ENCODE assay signal across 14 cellular contexts in the genomic region with DNA sequence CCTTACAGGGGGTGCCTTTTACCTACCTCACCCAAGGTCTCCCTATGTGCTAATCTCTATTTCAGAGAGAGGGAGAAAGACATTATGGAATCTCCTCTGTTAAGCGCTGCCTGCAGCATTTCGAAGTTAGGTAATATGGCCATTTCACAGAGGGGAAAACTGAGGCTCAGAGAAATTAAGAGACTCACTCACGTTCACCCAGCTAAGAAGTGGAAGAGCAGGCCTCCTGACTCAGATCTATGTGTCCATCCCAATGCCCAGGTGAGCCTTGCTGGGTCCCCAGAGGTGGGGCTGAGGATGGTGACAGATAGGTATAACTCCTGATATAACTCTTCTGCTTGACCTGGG.
DNase-seq lines count a peak whose midpoint lies in the region; TF ChIP-seq lines count a peak whose summit lies in the region.
"Had no signal": no experiment of that assay in that cellular context is flagged by ENCODE, and none has a peak within 500 bp of the region (broad histone marks: within the 10 kb centered on the region; RNA-seq: fewer than 3 reads in every experiment).

No MANE protein-coding gene starts in this region.

- peaks cover 4% of the 10 kb centered on the region for H3K9me3 Mint-ChIP-seq in endodermal cell

- 97 to 100% methylated on average over 1 to 3 of the region's 3 CpGs for WGBS in endodermal cell (ENCODE audit: insufficient coverage in 1 of 2, insufficient read length in 1 of 2), 2 experiments
- WGBS in suprapubic skin = 85% methylated on average over 3 of the region's 3 CpGs

- in situ Hi-C loops in brain microvascular endothelial cell (cut with HindIII; ENCODE audit: low pct_ligation_motif_present, low sequenced_read_pairs) = no loop called here

- peaks cover 10% of the 10 kb centered on the region for H3K27me3 Mint-ChIP-seq in endodermal cell (ENCODE audit: insufficient read depth)
- H3K27me3 Mint-ChIP-seq: activated naive CD8-positive, alpha-beta T cell had no signal

- H3K36me3 ChIP-seq in Peyer's patch = no peaks in the 10 kb centered on the region
- H3K36me3 ChIP-seq in endodermal cell (ENCODE audit: control insufficient read depth, insufficient read depth, low read length) = no peaks in the 10 kb centered on the region
- no peaks in the 10 kb centered on the region for H3K36me3 ChIP-seq in muscle layer of duodenum (ENCODE audit: control insufficient read depth in 1 of 2, insufficient read depth in 2 of 2, low read length in 2 of 2)
- H3K36me3 ChIP-seq in suprapubic skin = no peaks in the 10 kb centered on the region
- H3K36me3 ChIP-seq in brain microvascular endothelial cell (replicated peaks) = no peaks in the 10 kb centered on the region
- H3K36me3 ChIP-seq: BLaER1, MG63 had no signal

- no peak overlapping the region for H3K4me3 Mint-ChIP-seq in endodermal cell
- H3K4me3 Mint-ChIP-seq: activated naive CD8-positive, alpha-beta T cell had no signal

- H3K9me3 ChIP-seq in Peyer's patch (no peaks in the 10 kb centered on the region), endodermal cell (ENCODE audit: control insufficient read depth, low read length) (peaks cover 8% of the 10 kb centered on the region), muscle layer of duodenum (ENCODE audit: control insufficient read depth in 1 of 2, low read length in 2 of 2) (peaks cover 0 to 3% of the 10 kb centered on the region in 2 donors), suprapubic skin (no peaks in the 10 kb centered on the region)
- H3K9me3 ChIP-seq: BLaER1 had no signal

- H3K4me1 ChIP-seq in Peyer's patch = peaks cover 0 to 22% (median 0%) of the 10 kb centered on the region in 4 donors
- peaks cover 7% of the 10 kb centered on the region for H3K4me1 ChIP-seq in endodermal cell (ENCODE audit: control insufficient read depth, insufficient read depth, low read length)
- H3K4me1 ChIP-seq in muscle layer of duodenum (ENCODE audit: control insufficient read depth in 1 of 2, insufficient read depth in 2 of 2, low read length in 2 of 2) = peaks cover 8 to 46% of the 10 kb centered on the region in 2 donors
- peaks cover 71% of the 10 kb centered on the region for H3K4me1 ChIP-seq in suprapubic skin
- H3K4me1 ChIP-seq: BLaER1, foreskin keratinocyte had no signal

- peak overlapping the region; percentile 55 for H3K9ac ChIP-seq in endodermal cell (ENCODE audit: extremely low read depth, low read length, poor library complexity, severe bottlenecking)
- H3K9ac ChIP-seq: BLaER1 had no signal

- DNase-seq in Peyer's patch (no peak), endodermal cell (no peak), suprapubic skin (ENCODE audit: low spot score in 2 of 2) (no peak), brain microvascular endothelial cell (no peak), NCI-H128 (lab: John Stamatoyannopoulos, UW; ENCODE audit: unreplicated experiment) (no peak), inferior parietal cortex (ENCODE audit: extremely low spot score) (no peak), DMS 273 treated with DMSO at 0.1 percent for 48 hours (lab: John Stamatoyannopoulos, UW) (no peak)
- DNase-seq: foreskin keratinocyte; GOT3; MG63; NK-92 treated with Interleukin-12 subunit alpha and Interleukin-12 subunit beta, amount 100 ng/mL, for 24 hours had no signal

- H3K4me3 ChIP-seq in Peyer's patch (no peak overlapping the region), endodermal cell (ENCODE audit: low read length) (no peak overlapping the region), muscle layer of duodenum (ENCODE audit: low read depth in 1 of 2, low read length in 2 of 2) (no peak overlapping the region), suprapubic skin (no peak overlapping the region), brain microvascular endothelial cell (ENCODE audit: low read depth, low read length) (no peak overlapping the region)
- H3K4me3 ChIP-seq: BLaER1, MG63 had no signal

- TF ChIP-seq POLR2A in Peyer's patch (IDR thresholded peaks at IDR 0.05) = no peak
- no peak for TF ChIP-seq POLR2A in suprapubic skin (IDR thresholded peaks at IDR 0.05)

- no peaks in the 10 kb centered on the region for H3K27me3 ChIP-seq in Peyer's patch
- H3K27me3 ChIP-seq in endodermal cell (ENCODE audit: control insufficient read depth, insufficient read depth, low read length, poor library complexity, severe bottlenecking) = no peaks in the 10 kb centered on the region
- H3K27me3 ChIP-seq in muscle layer of duodenum (ENCODE audit: low read depth, low read length) = no peaks in the 10 kb centered on the region
- no peaks in the 10 kb centered on the region for H3K27me3 ChIP-seq in suprapubic skin
- no peaks in the 10 kb centered on the region for H3K27me3 ChIP-seq in brain microvascular endothelial cell (replicated peaks)
- H3K27me3 ChIP-seq: BLaER1, MG63 had no signal

- H3K27ac Mint-ChIP-seq in endodermal cell = peak overlapping the region; percentile 95
- H3K27ac Mint-ChIP-seq: activated naive CD8-positive, alpha-beta T cell had no signal

- peaks cover 14% of the 10 kb centered on the region for H3K4me1 Mint-ChIP-seq in endodermal cell

- no peak for TF ChIP-seq CTCF in Peyer's patch (IDR thresholded peaks at IDR 0.05)
- no peak for TF ChIP-seq CTCF in endodermal cell (conservative IDR thresholded peaks at IDR 0.05)
- no peak for TF ChIP-seq CTCF in suprapubic skin (IDR thresholded peaks at IDR 0.05)
- no peak for TF ChIP-seq CTCF in brain microvascular endothelial cell (IDR thresholded peaks at IDR 0.05; ENCODE audit: low read depth, low read length, missing control alignments)

- peaks cover 1% of the 10 kb centered on the region for H3K36me3 Mint-ChIP-seq in endodermal cell (ENCODE audit: low read depth)
- H3K36me3 Mint-ChIP-seq: activated naive CD8-positive, alpha-beta T cell had no signal

- no peak for TF ChIP-seq EP300 in suprapubic skin (IDR thresholded peaks at IDR 0.05)

- H3K27ac ChIP-seq in Peyer's patch (peak overlapping the region; percentile 55 to 81 (median 70)), endodermal cell (ENCODE audit: low read depth, low read length) (peak overlapping the region; percentile 82), muscle layer of duodenum (ENCODE audit: low read length) (peak overlapping the region; percentile 70), suprapubic skin (peak overlapping the region; percentile 93), brain microvascular endothelial cell (no peak overlapping the region)
- H3K27ac ChIP-seq: BLaER1, foreskin keratinocyte had no signal
